Comparison of ENCODE assay signal across 1 cellular context in genomic region chr1:218284917-218285635, GRCh38.
TF ChIP-seq lines count a peak whose summit lies in the region.

A gene with protein sequence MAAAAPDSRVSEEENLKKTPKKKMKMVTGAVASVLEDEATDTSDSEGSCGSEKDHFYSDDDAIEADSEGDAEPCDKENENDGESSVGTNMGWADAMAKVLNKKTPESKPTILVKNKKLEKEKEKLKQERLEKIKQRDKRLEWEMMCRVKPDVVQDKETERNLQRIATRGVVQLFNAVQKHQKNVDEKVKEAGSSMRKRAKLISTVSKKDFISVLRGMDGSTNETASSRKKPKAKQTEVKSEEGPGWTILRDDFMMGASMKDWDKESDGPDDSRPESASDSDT (plus strand): TSS chr1:218285293. CDS start chr1:218285317, 24 bp downstream.

TF ChIP-seq in WTC11, 78 proteins besides CTCF, POLR2A, EP300 and RAD21 (continued from another document):
- TF ChIP-seq ZSCAN18 (CRISPR knock-in tag; IDR thresholded peaks at IDR 0.05) (no peak), JUN (CRISPR knock-in tag; IDR thresholded peaks at IDR 0.05) (no peak), SP1 (CRISPR knock-in tag; conservative IDR thresholded peaks at IDR 0.05) (peak; percentile 74), MYBL2 (CRISPR knock-in tag; IDR thresholded peaks at IDR 0.05) (peak; percentile 68; the same call in 1 of the 2 replicates), ZNF671 (CRISPR knock-in tag; IDR thresholded peaks at IDR 0.05) (no peak), ETV6 (CRISPR knock-in tag; IDR thresholded peaks at IDR 0.05) (peak; percentile 83; the same call in 1 of the 2 replicates)
- TF ChIP-seq, protein P1, sequence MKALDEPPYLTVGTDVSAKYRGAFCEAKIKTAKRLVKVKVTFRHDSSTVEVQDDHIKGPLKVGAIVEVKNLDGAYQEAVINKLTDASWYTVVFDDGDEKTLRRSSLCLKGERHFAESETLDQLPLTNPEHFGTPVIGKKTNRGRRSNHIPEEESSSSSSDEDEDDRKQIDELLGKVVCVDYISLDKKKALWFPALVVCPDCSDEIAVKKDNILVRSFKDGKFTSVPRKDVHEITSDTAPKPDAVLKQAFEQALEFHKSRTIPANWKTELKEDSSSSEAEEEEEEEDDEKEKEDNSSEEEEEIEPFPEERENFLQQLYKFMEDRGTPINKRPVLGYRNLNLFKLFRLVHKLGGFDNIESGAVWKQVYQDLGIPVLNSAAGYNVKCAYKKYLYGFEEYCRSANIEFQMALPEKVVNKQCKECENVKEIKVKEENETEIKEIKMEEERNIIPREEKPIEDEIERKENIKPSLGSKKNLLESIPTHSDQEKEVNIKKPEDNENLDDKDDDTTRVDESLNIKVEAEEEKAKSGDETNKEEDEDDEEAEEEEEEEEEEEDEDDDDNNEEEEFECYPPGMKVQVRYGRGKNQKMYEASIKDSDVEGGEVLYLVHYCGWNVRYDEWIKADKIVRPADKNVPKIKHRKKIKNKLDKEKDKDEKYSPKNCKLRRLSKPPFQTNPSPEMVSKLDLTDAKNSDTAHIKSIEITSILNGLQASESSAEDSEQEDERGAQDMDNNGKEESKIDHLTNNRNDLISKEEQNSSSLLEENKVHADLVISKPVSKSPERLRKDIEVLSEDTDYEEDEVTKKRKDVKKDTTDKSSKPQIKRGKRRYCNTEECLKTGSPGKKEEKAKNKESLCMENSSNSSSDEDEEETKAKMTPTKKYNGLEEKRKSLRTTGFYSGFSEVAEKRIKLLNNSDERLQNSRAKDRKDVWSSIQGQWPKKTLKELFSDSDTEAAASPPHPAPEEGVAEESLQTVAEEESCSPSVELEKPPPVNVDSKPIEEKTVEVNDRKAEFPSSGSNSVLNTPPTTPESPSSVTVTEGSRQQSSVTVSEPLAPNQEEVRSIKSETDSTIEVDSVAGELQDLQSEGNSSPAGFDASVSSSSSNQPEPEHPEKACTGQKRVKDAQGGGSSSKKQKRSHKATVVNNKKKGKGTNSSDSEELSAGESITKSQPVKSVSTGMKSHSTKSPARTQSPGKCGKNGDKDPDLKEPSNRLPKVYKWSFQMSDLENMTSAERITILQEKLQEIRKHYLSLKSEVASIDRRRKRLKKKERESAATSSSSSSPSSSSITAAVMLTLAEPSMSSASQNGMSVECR (CRISPR knock-in tag; IDR thresholded peaks at IDR 0.05; ENCODE audit: borderline replicate concordance) = peak; percentile 21; the same call in 1 of the 2 replicates
